ENCODE assay signal across 8 cellular contexts in the genomic region with DNA sequence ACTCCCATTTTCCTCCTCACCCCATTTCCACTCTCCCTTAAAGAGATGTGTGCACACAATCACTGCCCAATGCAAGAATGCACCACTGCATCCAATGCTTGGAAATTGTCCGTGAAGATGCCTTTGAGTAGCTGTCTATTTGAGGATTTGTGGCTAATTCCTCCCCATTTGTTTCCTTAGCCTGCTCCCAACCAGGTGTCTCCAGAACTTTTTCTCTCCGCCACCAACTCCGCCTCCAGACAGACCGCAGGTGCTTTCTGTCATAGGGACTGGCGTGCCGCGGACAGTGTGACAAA. TPM values are rescaled to one million over a fixed set of nuclear protein-coding genes. Genes with fewer than 3 reads are reported as not detected.
DNase-seq lines count a peak whose midpoint lies in the region; ATAC-seq, FAIRE-seq and TF ChIP-seq lines count a peak whose summit lies in the region.

No MANE protein-coding gene starts in this region.

- ATAC-seq in GM19455 (IDR thresholded peaks at IDR 0.05; ENCODE audit: unreplicated experiment) (peak; percentile 1), pancreas (peak; percentile 5 to 16 (median 14)), omental fat pad (ENCODE audit: low FRiP score) (no peak)

- H3K9me3 ChIP-seq in MG63 = no peaks in the 10 kb centered on the region
- no peaks in the 10 kb centered on the region for H3K9me3 ChIP-seq in endocrine pancreas (ENCODE audit: control insufficient read depth, low read length)
- no peaks in the 10 kb centered on the region for H3K9me3 ChIP-seq in pancreas

- H3K4me1 ChIP-seq in ACC112 (ENCODE audit: control insufficient read depth, insufficient read depth, low read length, unreplicated experiment) (peaks cover 13% of the 10 kb centered on the region), endocrine pancreas (ENCODE audit: control insufficient read depth, insufficient read depth, low read length) (peaks cover 22% of the 10 kb centered on the region), pancreas (peaks cover 13 to 48% (median 24%) of the 10 kb centered on the region in 3 donors)

- WGBS in pancreas, 2 donors = 0 to 1% methylated on average over 7 of the region's 7 CpGs

- no peak for TF ChIP-seq CTCF in pancreas (IDR thresholded peaks at IDR 0.05)
- TF ChIP-seq CTCF in omental fat pad (IDR thresholded peaks at IDR 0.05) = no peak

- no peaks in the 10 kb centered on the region for H3K27me3 ChIP-seq in ACC112 (ENCODE audit: insufficient read depth, low read length)
- no peaks in the 10 kb centered on the region for H3K27me3 ChIP-seq in MG63
- no peaks in the 10 kb centered on the region for H3K27me3 ChIP-seq in endocrine pancreas (ENCODE audit: control insufficient read depth, insufficient read depth, low read length)
- H3K27me3 ChIP-seq in pancreas = no peaks in the 10 kb centered on the region

- intact Hi-C loops in pancreas (cut with DNase I) = no loop called here

- no peak for FAIRE-seq in pancreas (lab: Jason Lieb, UNC)

- peaks cover 42% of the 10 kb centered on the region for H3K79me2 ChIP-seq in ACC112 (ENCODE audit: control insufficient read depth, insufficient read depth, low read length, unreplicated experiment)

- DNase-seq in MG63 = no peak
- DNase-seq in pancreas = no peak
- no peak for DNase-seq in omental fat pad (ENCODE audit: low spot score)
- no peak for DNase-seq in stimulated activated CD4-positive, alpha-beta T cell treated with anti-CD3 and anti-CD28 coated beads, Interleukin-12 subunit alpha, Interleukin-12 subunit beta, amount 100 ng/mL, for 4 hours
- no peak for DNase-seq in D341Med (ENCODE audit: low spot score)

- H3K9ac ChIP-seq in endocrine pancreas (ENCODE audit: control insufficient read depth, insufficient read depth, low read length) = peak overlapping the region; percentile 45

- peak overlapping the region; percentile 96 for H2AFZ ChIP-seq in ACC112 (ENCODE audit: low read length, unreplicated experiment)

- H3K27ac ChIP-seq in ACC112 (ENCODE audit: low read depth, low read length) = no peak overlapping the region
- peak overlapping the region; percentile 88 to 93 (median 88) for H3K27ac ChIP-seq in pancreas

- H3K4me3 ChIP-seq in ACC112 (ENCODE audit: low read depth, low read length) (peak overlapping the region; percentile 86), MG63 (peak overlapping the region; percentile 84), endocrine pancreas (ENCODE audit: control insufficient read depth, insufficient read depth, low read length) (peak overlapping the region; percentile 91), pancreas (peak overlapping the region; percentile 53 to 91 (median 85))

- no peaks in the 10 kb centered on the region for H3K36me3 ChIP-seq in ACC112 (ENCODE audit: insufficient read depth, low read length)
- H3K36me3 ChIP-seq in MG63 = no peaks in the 10 kb centered on the region; the same call in 1 of the 2 replicates
- no peaks in the 10 kb centered on the region for H3K36me3 ChIP-seq in endocrine pancreas (ENCODE audit: control insufficient read depth, insufficient read depth, low read length)
- no peaks in the 10 kb centered on the region for H3K36me3 ChIP-seq in pancreas

RNA-seq across cellular contexts. Expression of a gene that starts 0.5 kb away (rescaled TPM):
- total RNA-seq in MG63 (2014; rRNA removed; shearing (Covaris generic); ENCODE audit: low replicate concordance) = 106 and 137 TPM in 2 replicates
- 10 to 100 TPM; 53.6 to 88.8 (median 67.5) TPM for total RNA-seq in pancreas
- polyA plus RNA-seq in pancreas = 10 to 100 TPM; 22.7 to 57.6 TPM
- 10 to 100 TPM; 72.1 to 92.0 (median 88.4) TPM for total RNA-seq in omental fat pad
